Comparison of ENCODE assay signal across 8 cellular contexts in the genomic region with DNA sequence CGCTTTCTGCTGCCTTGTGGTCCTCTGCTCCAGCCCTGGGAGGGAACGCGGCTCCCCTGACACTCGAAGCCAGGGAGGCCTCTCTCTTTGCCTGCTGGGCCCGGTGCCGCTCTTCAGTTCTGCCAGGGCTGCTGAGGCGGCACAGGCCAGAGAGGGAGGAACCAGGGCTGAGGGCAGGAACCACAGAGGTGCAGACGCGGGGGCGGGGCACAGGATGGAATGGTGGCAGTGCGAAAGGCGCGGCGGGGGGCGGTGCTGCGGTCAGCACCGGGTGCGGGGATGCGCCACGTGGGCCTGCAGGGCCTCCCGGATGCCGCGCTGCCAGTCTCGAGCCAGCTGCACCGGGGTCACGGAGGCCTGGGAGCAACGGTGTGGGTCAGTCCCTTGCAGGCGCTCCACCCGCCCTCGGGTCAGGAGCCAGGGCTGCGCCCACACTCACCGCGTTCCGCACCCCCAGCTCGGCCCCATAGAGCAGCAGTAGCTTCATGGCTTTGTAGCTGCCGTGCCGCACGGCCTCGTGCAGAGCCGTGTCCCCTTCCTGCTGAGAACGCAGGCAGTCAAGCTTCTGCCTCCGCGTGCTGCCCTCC. TPM values are rescaled to one million over a fixed set of nuclear protein-coding genes. Genes with fewer than 3 reads are reported as not detected.
DNase-seq lines count a peak whose midpoint lies in the region; ATAC-seq and TF ChIP-seq lines count a peak whose summit lies in the region.

No MANE protein-coding gene starts in this region.

- peaks cover 31% of the 10 kb centered on the region for H3K4me1 Mint-ChIP-seq in activated CD4-positive, alpha-beta memory T cell treated with anti-CD3 and anti-CD28 coated beads, Interleukin-2, amount 10 ng/mL, durations not matched to agents 7 days and 5 days
- peaks cover 19% of the 10 kb centered on the region for H3K4me1 Mint-ChIP-seq in glutamatergic neuron (ENCODE audit: low read depth, unreplicated experiment)

- no peaks in the 10 kb centered on the region for H3K27me3 ChIP-seq in mesendoderm (ENCODE audit: insufficient read depth, low read length, poor library complexity)

- no peak overlapping the region for H3K18ac ChIP-seq in mesendoderm (ENCODE audit: low read length)

- no peaks in the 10 kb centered on the region for H3K4me1 ChIP-seq in mesendoderm (ENCODE audit: control insufficient read depth, low read depth, low read length)

- H3K4me3 ChIP-seq in mesendoderm (ENCODE audit: low read length): no peak overlapping the region

- TF ChIP-seq CTCF in GM13976 (IDR thresholded peaks at IDR 0.05; ENCODE audit: borderline replicate concordance, control extremely low read depth, extremely low read depth, insufficient read depth, missing control alignments) (no peak), glutamatergic neuron (IDR thresholded peaks at IDR 0.05; ENCODE audit: partially characterized antibody, unreplicated experiment) (no peak)

- peaks cover 37% of the 10 kb centered on the region for H3K36me3 Mint-ChIP-seq in activated CD4-positive, alpha-beta memory T cell treated with anti-CD3 and anti-CD28 coated beads, Interleukin-2, amount 10 ng/mL, durations not matched to agents 7 days and 5 days (ENCODE audit: low read depth)
- H3K36me3 Mint-ChIP-seq in glutamatergic neuron (ENCODE audit: unreplicated experiment): no peaks in the 10 kb centered on the region

- H3K4ac ChIP-seq in mesendoderm (ENCODE audit: low read depth, low read length): no peak overlapping the region

- H4K8ac ChIP-seq in mesendoderm (ENCODE audit: low read depth, low read length): no peak overlapping the region

- H3K79me2 ChIP-seq in mesendoderm (ENCODE audit: control insufficient read depth, insufficient read depth, low read length): no peaks in the 10 kb centered on the region

- H2BK15ac ChIP-seq in mesendoderm (replicated peaks; ENCODE audit: low read depth): no peak overlapping the region

- peak overlapping the region; percentile 79 for H3K27ac Mint-ChIP-seq in activated CD4-positive, alpha-beta memory T cell treated with anti-CD3 and anti-CD28 coated beads, Interleukin-2, amount 10 ng/mL, durations not matched to agents 7 days and 5 days
- H3K27ac Mint-ChIP-seq in glutamatergic neuron (ENCODE audit: unreplicated experiment): no peak overlapping the region

- no peaks in the 10 kb centered on the region for H3K9me3 Mint-ChIP-seq in activated CD4-positive, alpha-beta memory T cell treated with anti-CD3 and anti-CD28 coated beads, Interleukin-2, amount 10 ng/mL, durations not matched to agents 7 days and 5 days
- peaks cover 16% of the 10 kb centered on the region for H3K9me3 Mint-ChIP-seq in glutamatergic neuron (ENCODE audit: unreplicated experiment)

- DNase-seq in GM13976 (ENCODE audit: low spot score) (peak; percentile 52), glutamatergic neuron (peak; percentile 26), mesendoderm (no peak), NCI-H82 treated with DMSO at 0.1 percent for 48 hours (lab: John Stamatoyannopoulos, UW; ENCODE audit: unreplicated experiment) (no peak)
- DNase-seq in activated CD4-positive, alpha-beta memory T cell treated with anti-CD3 and anti-CD28 coated beads, Interleukin-2, amount 10 ng/mL, durations not matched to agents 7 days and 5 days: peak; percentile 91
- DNase-seq in stimulated activated CD8-positive, alpha-beta memory T cell treated with anti-CD3 and anti-CD28 coated beads, Interleukin-12 subunit alpha, Interleukin-12 subunit beta, amount 100 ng/mL, for 24 hours (ENCODE audit: extremely low read depth): peak; percentile 57

- no peak overlapping the region for H2AK5ac ChIP-seq in mesendoderm (ENCODE audit: low read length)

- no peak overlapping the region for H2BK5ac ChIP-seq in mesendoderm (ENCODE audit: low read length)

- no peaks in the 10 kb centered on the region for H3K27me3 Mint-ChIP-seq in activated CD4-positive, alpha-beta memory T cell treated with anti-CD3 and anti-CD28 coated beads, Interleukin-2, amount 10 ng/mL, durations not matched to agents 7 days and 5 days
- peaks cover 3% of the 10 kb centered on the region for H3K27me3 Mint-ChIP-seq in glutamatergic neuron (ENCODE audit: unreplicated experiment)

- in situ Hi-C loops in GM13976 (cut with MboI; ENCODE audit: low sequenced_read_pairs, unreplicated experiment): no loop called here

- ATAC-seq in HG03196 (IDR thresholded peaks at IDR 0.05; ENCODE audit: unreplicated experiment): peak; percentile 62
- ATAC-seq in GM21367 (IDR thresholded peaks at IDR 0.05; ENCODE audit: unreplicated experiment): no peak

- CTCF ChIA-PET in activated CD4-positive, alpha-beta memory T cell treated with anti-CD3 and anti-CD28 coated beads, Interleukin-2, amount 10 ng/mL, durations not matched to agents 7 days and 5 days (lab: Charles Lee): interaction anchor here (0.5 to 3.2 kb wide), 5 partner anchors 19 to 115 kb away, joined by 3 to 10 read pairs (median 4); a partner anchor contains a TSS

- H3K4me3 Mint-ChIP-seq in activated CD4-positive, alpha-beta memory T cell treated with anti-CD3 and anti-CD28 coated beads, Interleukin-2, amount 10 ng/mL, durations not matched to agents 7 days and 5 days: peak overlapping the region; percentile 34
- H3K4me3 Mint-ChIP-seq in glutamatergic neuron (ENCODE audit: unreplicated experiment): no peak overlapping the region

- H2BK120ac ChIP-seq in mesendoderm (ENCODE audit: low read depth, low read length): no peak overlapping the region

- H3K9ac ChIP-seq in mesendoderm (ENCODE audit: low read length): no peak overlapping the region

- WGBS in mesendoderm (ENCODE audit: extremely low coverage, insufficient coverage, low lambda C conversion rate): no CpG with 5 or more reads among the region's 43 CpGs

- POLR2A ChIA-PET in activated CD4-positive, alpha-beta memory T cell treated with anti-CD3 and anti-CD28 coated beads, Interleukin-2, amount 10 ng/mL, durations not matched to agents 7 days and 5 days (lab: Charles Lee): interaction anchor here (0.6 to 3.2 kb wide), 7 partner anchors 11 to 123 kb away, joined by 3 to 33 read pairs (median 4); a partner anchor contains a TSS

- H3K4me2 ChIP-seq in mesendoderm (ENCODE audit: low read length): no peak overlapping the region

- no peak overlapping the region for H3K56ac ChIP-seq in mesendoderm (ENCODE audit: low read length)

- no peak overlapping the region for H3K23ac ChIP-seq in mesendoderm (ENCODE audit: low read length)

- no peak overlapping the region for H3K27ac ChIP-seq in mesendoderm (ENCODE audit: low read depth, low read length)

- H3K36me3 ChIP-seq in mesendoderm (ENCODE audit: control insufficient read depth, insufficient read depth, low read length): no peaks in the 10 kb centered on the region

- no peak overlapping the region for H4K5ac ChIP-seq in mesendoderm (ENCODE audit: low read length)

- H3K79me1 ChIP-seq in mesendoderm (ENCODE audit: low read length): no peaks in the 10 kb centered on the region

RNA-seq across cellular contexts. Expression of a gene that starts 4.4 kb away (rescaled TPM):
- total RNA-seq in activated CD4-positive, alpha-beta memory T cell treated with anti-CD3 and anti-CD28 coated beads, Interleukin-2, amount 10 ng/mL, durations not matched to agents 7 days and 5 days: 10 to 100 TPM; 15.5 to 16.9 TPM
- 5.7 TPM for total RNA-seq in glutamatergic neuron (ENCODE audit: unreplicated experiment)
- polyA plus RNA-seq in mesendoderm (2013, experiment 1 of 2): 0.86 TPM
- polyA plus RNA-seq in mesendoderm (2013, experiment 2 of 2): 1.7 TPM

RNA-seq across cellular contexts. Expression of a gene that starts 18.4 kb away (rescaled TPM):
- 10 to 100 TPM; 44.1 to 47.7 TPM for total RNA-seq in activated CD4-positive, alpha-beta memory T cell treated with anti-CD3 and anti-CD28 coated beads, Interleukin-2, amount 10 ng/mL, durations not matched to agents 7 days and 5 days
- total RNA-seq in glutamatergic neuron (ENCODE audit: unreplicated experiment): 25.7 TPM
- polyA plus RNA-seq in mesendoderm (2013, experiment 1 of 2): 14.2 TPM
- 13.8 TPM for polyA plus RNA-seq in mesendoderm (2013, experiment 2 of 2)

RNA-seq across cellular contexts. Expression of a gene that starts 23.3 kb away (rescaled TPM):
- 10 to 100 TPM; 26.6 to 28.5 TPM for total RNA-seq in activated CD4-positive, alpha-beta memory T cell treated with anti-CD3 and anti-CD28 coated beads, Interleukin-2, amount 10 ng/mL, durations not matched to agents 7 days and 5 days
- total RNA-seq in glutamatergic neuron (ENCODE audit: unreplicated experiment): 22.3 TPM
- polyA plus RNA-seq in mesendoderm (2013, experiment 1 of 2): 10.9 TPM
- 10.7 TPM for polyA plus RNA-seq in mesendoderm (2013, experiment 2 of 2)

RNA-seq across cellular contexts. Expression of a gene that starts 30.5 kb away (rescaled TPM):
- 10 to 100 TPM; 22.2 to 22.5 TPM for total RNA-seq in activated CD4-positive, alpha-beta memory T cell treated with anti-CD3 and anti-CD28 coated beads, Interleukin-2, amount 10 ng/mL, durations not matched to agents 7 days and 5 days
- 119 TPM for total RNA-seq in glutamatergic neuron (ENCODE audit: unreplicated experiment)
- 32.1 TPM for polyA plus RNA-seq in mesendoderm (2013, experiment 1 of 2)
- polyA plus RNA-seq in mesendoderm (2013, experiment 2 of 2): 31.2 TPM

Comparison
In these comparisons a context has a peak if more than half of its experiments do, and no peak if none do; other contexts are left out.
1. DNase-seq: peak in GM13976 (single experiment), activated CD4-positive, alpha-beta memory T cell treated with anti-CD3 and anti-CD28 coated beads, Interleukin-2, amount 10 ng/mL, durations not matched to agents 7 days and 5 days (single experiment), glutamatergic neuron (single experiment) and stimulated activated CD8-positive, alpha-beta memory T cell treated with anti-CD3 and anti-CD28 coated beads, Interleukin-12 subunit alpha, Interleukin-12 subunit beta, amount 100 ng/mL, for 24 hours (single experiment); none in mesendoderm (single experiment) and NCI-H82 treated with DMSO at 0.1 percent for 48 hours (single experiment).